ENCODE assay signal across 8 cellular contexts in genomic region chr14:62117010-62117717, GRCh38.
A peak's percentile ranks its signal among the peaks of the same experiment; 100 is the strongest.
DNase-seq lines count a peak whose midpoint lies in the region; ATAC-seq, FAIRE-seq and TF ChIP-seq lines count a peak whose summit lies in the region.

No MANE protein-coding gene starts in this region.

- peak; percentile 60 for FAIRE-seq in GM18507 (lab: Jason Lieb, UNC)

- DNase-seq in GM18507 (ENCODE audit: extremely low spot score, insufficient read length, low read depth), result peak; percentile 28
- DNase-seq in NCI-H345 treated with DMSO at 0.1 percent for 48 hours (lab: John Stamatoyannopoulos, UW; ENCODE audit: unreplicated experiment), result peak; percentile 82
- DNase-seq in activated T-cell treated with anti-CD3 and anti-CD28 coated beads, Interleukin-2, amount 50 U/mL, for 1 hour, result peak; percentile 62
- no peak for DNase-seq in esophagus muscularis mucosa (ENCODE audit: extremely low spot score)
- peak; percentile 66 for DNase-seq in myocyte (ENCODE audit: low read depth)
- DNase-seq in stimulated activated CD8-positive, alpha-beta memory T cell treated with anti-CD3 and anti-CD28 coated beads, Interleukin-7, amount 100 ng/mL, for 1 hour (ENCODE audit: low read depth in 2 of 2), result peak; percentile 18 to 19
- DNase-seq in KG1 (lab: John Stamatoyannopoulos, UW), result no peak

- peak in 1 of 3 experiments; percentile 37 for TF ChIP-seq CTCF in esophagus muscularis mucosa (IDR thresholded peaks at IDR 0.05)

- no peak overlapping the region for H3K27ac ChIP-seq in esophagus muscularis mucosa (replicated peaks in 1 of 4)

- peaks cover 9 to 15% (median 14%) of the 10 kb centered on the region in 4 donors for H3K4me1 ChIP-seq in esophagus muscularis mucosa

- H3K27me3 ChIP-seq in esophagus muscularis mucosa, result peaks cover 4 to 59% (median 23%) of the 10 kb centered on the region in 4 donors

- peak overlapping the region; percentile 25 to 44 (median 36) for H3K4me3 ChIP-seq in esophagus muscularis mucosa

- intact Hi-C loops in esophagus muscularis mucosa (cut with DNase I), result no loop called here

- no peaks in the 10 kb centered on the region for H3K36me3 ChIP-seq in esophagus muscularis mucosa

- TF ChIP-seq EP300 in esophagus muscularis mucosa (IDR thresholded peaks at IDR 0.05), result no peak

- H3K9me3 ChIP-seq in esophagus muscularis mucosa, result no peaks in the 10 kb centered on the region

- TF ChIP-seq POLR2A in esophagus muscularis mucosa (IDR thresholded peaks at IDR 0.05; ENCODE audit: low read depth), result no peak

- WGBS in esophagus muscularis mucosa, result 4% methylated on average over 15 of the region's 55 CpGs

- ATAC-seq in HG03045 (IDR thresholded peaks at IDR 0.05; ENCODE audit: unreplicated experiment), result peak; percentile 86

Comparison
In these comparisons a context has a peak if more than half of its experiments do, and no peak if none do; other contexts are left out.
1. DNase-seq: peak in GM18507 (single experiment), NCI-H345 treated with DMSO at 0.1 percent for 48 hours (single experiment), activated T-cell treated with anti-CD3 and anti-CD28 coated beads, Interleukin-2, amount 50 U/mL, for 1 hour (single experiment), myocyte (single experiment) and stimulated activated CD8-positive, alpha-beta memory T cell treated with anti-CD3 and anti-CD28 coated beads, Interleukin-7, amount 100 ng/mL, for 1 hour (2 of 2); none in esophagus muscularis mucosa (single experiment) and KG1 (single experiment).